Comparison of ENCODE assay signal across 22 cellular contexts in genomic region chr11:57263351-57263750, GRCh38. TPM values are rescaled to one million over a fixed set of nuclear protein-coding genes. Genes with fewer than 3 reads are reported as not detected.
DNase-seq lines count a peak whose midpoint lies in the region; ATAC-seq, FAIRE-seq and TF ChIP-seq lines count a peak whose summit lies in the region.
"Had no signal": no experiment of that assay in that cellular context is flagged by ENCODE, and none has a peak within 500 bp of the region (broad histone marks: within the 10 kb centered on the region; RNA-seq: fewer than 3 reads in every experiment).

No MANE protein-coding gene starts in this region.

- intact Hi-C loops in K562 (cut with micrococcal nuclease) = no loop called here

- no peak overlapping the region for H3K18ac ChIP-seq in mesendoderm (ENCODE audit: low read length)

- no peak for TF ChIP-seq EP300 in K562 (IDR thresholded peaks at IDR 0.05; ENCODE audit: low read length)

- H3K27ac ChIP-seq in HUES48 (ENCODE audit: low read depth, low read length) (peak overlapping the region; percentile 61), K562 (ENCODE audit: extremely low read depth, low read depth, low read length) (no peak overlapping the region), iPS DF 6.9 (ENCODE audit: low read length) (no peak overlapping the region), mesendoderm (ENCODE audit: low read depth, low read length) (no peak overlapping the region)
- H3K27ac ChIP-seq: A549, C4-2B had no signal

- in situ Hi-C loops in K562 (cut with MboI) = loop anchor here (5.0 to 25.0 kb wide), 2 partner anchors 421 to 1326 kb away; partner anchors contain the start of gene OR5I1

- FAIRE-seq in K562 (lab: Jason Lieb, UNC) = no peak
- FAIRE-seq: A549, D721Med, GM12892, HTR-8/SVneo had no signal

- no peaks in the 10 kb centered on the region for H3K4me1 Mint-ChIP-seq in stimulated activated naive CD8-positive, alpha-beta T cell treated with anti-CD3 and anti-CD28 coated beads, Interleukin-15, amount 100 ng/mL, for 72 hours
- H3K4me1 Mint-ChIP-seq: CD4-positive, alpha-beta memory T cell had no signal

- CTCF ChIA-PET in K562 (lab: Yijun Ruan, JAX; ENCODE audit: low intra/inter-chr PET ratio) = no interaction called here
- CTCF ChIA-PET in HEK293T (lab: Yijun Ruan, JAX) = no interaction called here

- H3K9ac ChIP-seq in HUES48 (ENCODE audit: low read depth, low read length) (no peak overlapping the region), K562 (ENCODE audit: insufficient read depth in 1 of 2, low read depth in 2 of 2, low read length in 2 of 2) (no peak overlapping the region), mesendoderm (ENCODE audit: low read length) (no peak overlapping the region)

- H3K27me3 ChIP-seq in HUES48 (ENCODE audit: control insufficient read depth, insufficient read depth, low read length) = no peaks in the 10 kb centered on the region
- no peaks in the 10 kb centered on the region for H3K27me3 ChIP-seq in K562 (ENCODE audit: control insufficient read depth in 2 of 2, insufficient read depth in 2 of 2, low read length in 2 of 2)
- no peaks in the 10 kb centered on the region for H3K27me3 ChIP-seq in iPS DF 6.9 (ENCODE audit: control insufficient read depth, insufficient read depth, low read length)
- H3K27me3 ChIP-seq in mesendoderm (ENCODE audit: insufficient read depth, low read length, poor library complexity) = no peaks in the 10 kb centered on the region
- H3K27me3 ChIP-seq: BE2C had no signal

- H2AFZ ChIP-seq in K562 (ENCODE audit: low read depth, low read length) = 0 out of 2 replicates have a peak overlapping the region, but pooled peaks have one; percentile 11

- no peak overlapping the region for H4K8ac ChIP-seq in mesendoderm (ENCODE audit: low read depth, low read length)

- H3K23ac ChIP-seq in mesendoderm (ENCODE audit: low read length) = no peak overlapping the region

- H3K4me3 Mint-ChIP-seq in stimulated activated naive CD8-positive, alpha-beta T cell treated with anti-CD3 and anti-CD28 coated beads, Interleukin-15, amount 100 ng/mL, for 72 hours = no peak overlapping the region
- H3K4me3 Mint-ChIP-seq: CD4-positive, alpha-beta memory T cell had no signal

- H3K4me1 ChIP-seq in HUES48 (ENCODE audit: control insufficient read depth, insufficient read depth, low read length) (peaks cover 21% of the 10 kb centered on the region), K562 (replicated peaks in 1 of 2; ENCODE audit: control insufficient read depth in 2 of 2, insufficient read depth in 2 of 2, low read length in 2 of 2) (no peaks in the 10 kb centered on the region), iPS DF 6.9 (ENCODE audit: control insufficient read depth, insufficient read depth, low read length) (no peaks in the 10 kb centered on the region), mesendoderm (ENCODE audit: control insufficient read depth, low read depth, low read length) (no peaks in the 10 kb centered on the region)
- H3K4me1 ChIP-seq: A549, BE2C had no signal

- peaks cover 15% of the 10 kb centered on the region for H3K9me3 ChIP-seq in HUES48 (ENCODE audit: control insufficient read depth, insufficient read depth, low read length)
- H3K9me3 ChIP-seq in K562 (replicated peaks; ENCODE audit: control insufficient read depth, insufficient read depth, low read depth, low read length) = no peaks in the 10 kb centered on the region
- no peaks in the 10 kb centered on the region for H3K9me3 ChIP-seq in iPS DF 6.9 (ENCODE audit: control insufficient read depth, insufficient read depth, low read length)
- H3K9me3 ChIP-seq: A549, BE2C had no signal

- no peaks in the 10 kb centered on the region for H4K20me1 ChIP-seq in K562 (replicated peaks; ENCODE audit: control insufficient read depth, insufficient read depth, low read length)

- WGBS in K562 (ENCODE audit: insufficient coverage, low coverage, missing lambda C conversion rate) = 28% methylated on average over 7 of the region's 7 CpGs
- no CpG with 5 or more reads among the region's 7 CpGs for WGBS in iPS DF 6.9 (ENCODE audit: insufficient coverage, insufficient read length)
- no CpG with 5 or more reads among the region's 7 CpGs for WGBS in mesendoderm (ENCODE audit: extremely low coverage, insufficient coverage, low lambda C conversion rate)

- no peak overlapping the region for H2BK5ac ChIP-seq in mesendoderm (ENCODE audit: low read length)

- no peak overlapping the region for H4K5ac ChIP-seq in mesendoderm (ENCODE audit: low read length)

- no peak overlapping the region for H3K56ac ChIP-seq in mesendoderm (ENCODE audit: low read length)

- H2BK15ac ChIP-seq in mesendoderm (replicated peaks; ENCODE audit: low read depth) = no peak overlapping the region

- no peak for TF ChIP-seq RAD21 in K562 (CRISPR knock-in tag; conservative IDR thresholded peaks at IDR 0.05 in 1 of 2, IDR thresholded peaks at IDR 0.05 in 1 of 2)

- POLR2A ChIA-PET in K562 (lab: Yijun Ruan, JAX) = interaction anchor here (0.6 to 1.1 kb wide), 2 partner anchors 11 to 46 kb away, joined by 4 read pairs; no protein-coding TSS in a partner anchor
- POLR2A ChIA-PET in HEK293T (lab: Yijun Ruan, JAX) = no interaction called here

- no peak overlapping the region for H3K27ac Mint-ChIP-seq in stimulated activated naive CD8-positive, alpha-beta T cell treated with anti-CD3 and anti-CD28 coated beads, Interleukin-15, amount 100 ng/mL, for 72 hours
- H3K27ac Mint-ChIP-seq: CD4-positive, alpha-beta memory T cell had no signal

- H3K27me3 Mint-ChIP-seq in stimulated activated naive CD8-positive, alpha-beta T cell treated with anti-CD3 and anti-CD28 coated beads, Interleukin-15, amount 100 ng/mL, for 72 hours = peaks cover 23% of the 10 kb centered on the region

- no TSS peak for BruUV-seq in K562 (replicated peaks; lab: Mats Ljungman, UMichigan)

- H3K9me3 Mint-ChIP-seq in stimulated activated naive CD8-positive, alpha-beta T cell treated with anti-CD3 and anti-CD28 coated beads, Interleukin-15, amount 100 ng/mL, for 72 hours = peaks cover 10 to 14% of the 10 kb centered on the region in 2 donors

- H3K79me2 ChIP-seq in K562 (ENCODE audit: control insufficient read depth, insufficient read depth, low read length) = no peaks in the 10 kb centered on the region
- no peaks in the 10 kb centered on the region for H3K79me2 ChIP-seq in mesendoderm (ENCODE audit: control insufficient read depth, insufficient read depth, low read length)

- no peak overlapping the region for H2BK120ac ChIP-seq in mesendoderm (ENCODE audit: low read depth, low read length)

- H2AK5ac ChIP-seq in mesendoderm (ENCODE audit: low read length) = no peak overlapping the region

- no peaks in the 10 kb centered on the region for H3K79me1 ChIP-seq in mesendoderm (ENCODE audit: low read length)

- no peaks in the 10 kb centered on the region for H3K36me3 ChIP-seq in HUES48 (ENCODE audit: control insufficient read depth, insufficient read depth, low read length)
- no peaks in the 10 kb centered on the region for H3K36me3 ChIP-seq in K562 (ENCODE audit: control insufficient read depth, insufficient read depth, low read length)
- no peaks in the 10 kb centered on the region for H3K36me3 ChIP-seq in iPS DF 6.9 (ENCODE audit: control insufficient read depth, insufficient read depth, low read length)
- H3K36me3 ChIP-seq in mesendoderm (ENCODE audit: control insufficient read depth, insufficient read depth, low read length) = no peaks in the 10 kb centered on the region
- H3K36me3 ChIP-seq: BE2C had no signal

- no peak overlapping the region for H3K4ac ChIP-seq in mesendoderm (ENCODE audit: low read depth, low read length)

- no peak for ATAC-seq in K562
- no peak for ATAC-seq in stimulated activated naive CD8-positive, alpha-beta T cell treated with anti-CD3 and anti-CD28 coated beads, Interleukin-15, amount 100 ng/mL, for 72 hours
- ATAC-seq: A549 had no signal

- no peak for TF ChIP-seq CTCF in K562 (IDR thresholded peaks at IDR 0.05 in 2 of 3, conservative IDR thresholded peaks at IDR 0.05 in 1 of 3; ENCODE audit: insufficient read depth in 2 of 3, low read depth in 1 of 3, low read length in 3 of 3)

- H3K4me3 ChIP-seq in HUES48 (ENCODE audit: low read depth, low read length) = no peak overlapping the region
- H3K4me3 ChIP-seq in K562 = no peak overlapping the region
- no peak overlapping the region for H3K4me3 ChIP-seq in iPS DF 6.9 (ENCODE audit: low read length)
- H3K4me3 ChIP-seq in mesendoderm (ENCODE audit: low read length) = no peak overlapping the region
- H3K4me3 ChIP-seq: A549 had no signal

- DNase-seq in K562 (ENCODE audit: extremely low read depth in 1 of 4, low spot score in 3 of 4) (no peak), iPS DF 6.9 (ENCODE audit: low read depth, low spot score) (peak; percentile 27), HEK293T (ENCODE audit: extremely low spot score) (no peak), COLO668 (lab: John Stamatoyannopoulos, UW; ENCODE audit: unreplicated experiment) (no peak), mesendoderm (no peak)
- DNase-seq in stimulated activated naive CD8-positive, alpha-beta T cell treated with anti-CD3 and anti-CD28 coated beads, Interleukin-15, amount 100 ng/mL, for 72 hours = no peak
- DNase-seq: BE2C; CD4-positive, alpha-beta memory T cell; COR-L47; DMS153; DMS79 treated with DMSO at 0.1 percent for 48 hours; EL; GDM1; IMR-90; KG1 had no signal

- H3K9me1 ChIP-seq in K562 (ENCODE audit: control insufficient read depth, insufficient read depth, low read length) = no peaks in the 10 kb centered on the region

- TF ChIP-seq POLR2A in K562 (conservative IDR thresholded peaks at IDR 0.05) = no peak

- H3K4me2 ChIP-seq in K562 (ENCODE audit: insufficient read depth, low read length) (no peak overlapping the region), mesendoderm (ENCODE audit: low read length) (no peak overlapping the region)
- H3K4me2 ChIP-seq: A549 had no signal

RNA-seq across cellular contexts. Expression of gene APLNR, which starts 26.3 kb away (rescaled TPM):
- 10.9 and 17.6 TPM in 2 replicates for total RNA-seq in K562 (2011; cell fraction: chromatin; rRNA removed; ENCODE audit: low replicate concordance)
- total RNA-seq in K562 (2011; cell fraction: nucleolus; rRNA removed) = 24.2 and 27.0 TPM in 2 replicates
- 22.6 and 26.2 TPM in 2 replicates for total RNA-seq in K562 (2011; cell fraction: nucleoplasm; rRNA removed)
- total RNA-seq in K562 (2014; rRNA removed) = 0.50 and 0.86 TPM in 2 replicates
- 0.58 and 0.61 TPM in 2 replicates for total RNA-seq in K562 (2014; rRNA removed; fragmentation: Illumina TruSeq; extraction: Trizol)
- total RNA-seq in K562 (2015; rRNA removed; fragmentation: Illumina TruSeq; extraction: Trizol) = 0.65 and 0.72 TPM in 2 replicates
- total RNA-seq in K562 (2021) = 1.9 and 2.0 TPM in 2 replicates
- polyA plus RNA-seq in K562 (2011; rRNA removed) = 2.0 and 2.1 TPM in 2 replicates
- polyA plus RNA-seq in K562 (2011; cell fraction: cytosol; rRNA removed) = 1.9 and 4.8 TPM in 2 replicates
- polyA plus RNA-seq in K562 (2011; cell fraction: nucleus; rRNA removed) = 2.5 and 4.0 TPM in 2 replicates
- polyA plus RNA-seq in K562 (2012) = 1.4 and 2.6 TPM in 2 replicates
- 1.7 and 1.9 TPM in 2 replicates for polyA plus RNA-seq in K562 (2014; fragmentation: Illumina TruSeq; extraction: Trizol)
- polyA plus RNA-seq in K562 (2014; fragmentation: Nextera tagmentation; extraction: Ambion mirVana) = under 1 TPM; 0.15 to 0.41 TPM
- 0.94 and 1.4 TPM in 2 replicates for polyA plus RNA-seq in K562 (2014; rRNA removed)
- polyA minus RNA-seq in K562 (2011; rRNA and poly(A)+ RNA removed) = 1.5 and 2.6 TPM in 2 replicates
- polyA minus RNA-seq in K562 (2011; cell fraction: cytosol; rRNA and poly(A)+ RNA removed) = 0.91 and 1.7 TPM in 2 replicates
- 1.8 and 1.9 TPM in 2 replicates for polyA minus RNA-seq in K562 (2011; cell fraction: nucleus; rRNA and poly(A)+ RNA removed)
- polyA plus RNA-seq in mesendoderm (2013, experiment 1 of 2) = 17.1 TPM
- 15.2 TPM for polyA plus RNA-seq in mesendoderm (2013, experiment 2 of 2)
- total RNA-seq: CD4-positive, alpha-beta memory T cell; IMR-90 had no signal
- polyA plus RNA-seq: AG04450; CD4-positive, alpha-beta memory T cell; IMR-90 had no signal
